Comparison of ENCODE assay signal across 9 cellular contexts in the genomic region with DNA sequence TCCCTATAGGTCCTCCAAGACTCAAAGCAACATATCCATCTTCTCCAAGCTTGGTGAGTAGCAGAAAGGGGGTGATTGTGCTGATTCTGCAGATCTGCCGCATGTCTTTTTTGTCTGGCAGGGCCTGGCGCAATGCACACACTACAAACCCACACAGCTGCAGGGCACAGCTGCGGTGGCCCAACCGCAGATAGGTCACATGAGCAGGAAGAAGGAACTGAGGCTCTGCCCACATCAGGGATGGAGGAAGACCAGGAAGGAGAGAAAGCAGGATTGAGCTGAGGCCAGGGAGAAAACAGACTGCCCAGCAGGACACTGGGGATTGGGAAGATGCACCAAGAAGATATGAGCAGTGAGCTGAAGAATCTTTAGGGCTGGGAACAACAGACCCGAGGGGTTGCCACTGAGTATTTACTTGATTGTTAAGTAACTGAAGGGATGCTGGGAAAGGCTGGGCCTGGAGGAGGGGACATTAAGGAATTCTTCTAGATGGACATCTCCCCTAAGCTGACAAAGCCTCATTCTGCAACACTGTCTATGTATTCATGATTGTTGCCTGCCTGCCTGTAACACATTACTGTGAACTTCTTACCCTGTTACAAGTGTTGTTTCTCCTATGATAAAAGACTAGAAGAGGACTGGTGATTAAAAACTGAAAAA.
A peak's percentile ranks its signal among the peaks of the same experiment; 100 is the strongest.
DNase-seq lines count a peak whose midpoint lies in the region; ATAC-seq and TF ChIP-seq lines count a peak whose summit lies in the region.
"Had no signal": no experiment of that assay in that cellular context is flagged by ENCODE, and none has a peak within 500 bp of the region (broad histone marks: within the 10 kb centered on the region; RNA-seq: fewer than 3 reads in every experiment).

No MANE protein-coding gene starts in this region.

- H3K4ac ChIP-seq in mesendoderm (ENCODE audit: low read depth, low read length), result no peak overlapping the region

- no peaks in the 10 kb centered on the region for H3K36me3 ChIP-seq in Karpas-422 (ENCODE audit: insufficient read depth, low read length)
- H3K36me3 ChIP-seq in ascending aorta, result no peaks in the 10 kb centered on the region
- H3K36me3 ChIP-seq in mesendoderm (ENCODE audit: control insufficient read depth, insufficient read depth, low read length), result no peaks in the 10 kb centered on the region

- no peaks in the 10 kb centered on the region for H3K9me3 Mint-ChIP-seq in activated T-helper 17 cell treated with anti-CD3 and anti-CD28 coated beads, Interleukin-2, amount 50 U/mL, for 72 hours

- H2AFZ ChIP-seq in Karpas-422 (ENCODE audit: low read length), result no peak overlapping the region

- H3K27ac Mint-ChIP-seq in activated T-helper 17 cell treated with anti-CD3 and anti-CD28 coated beads, Interleukin-2, amount 50 U/mL, for 72 hours, result no peak overlapping the region

- H3K4me3 ChIP-seq in AG10803 (ENCODE audit: low read length) (no peak overlapping the region; the same call in 1 of the 2 replicates), Karpas-422 (ENCODE audit: low read length) (no peak overlapping the region), ascending aorta (no peak overlapping the region), mesendoderm (ENCODE audit: low read length) (no peak overlapping the region)

- no peak overlapping the region for H3K27ac ChIP-seq in Karpas-422 (ENCODE audit: low read length)
- peak overlapping the region; percentile 74 to 76 for H3K27ac ChIP-seq in ascending aorta
- no peak overlapping the region for H3K27ac ChIP-seq in mesendoderm (ENCODE audit: low read depth, low read length)

- H3K4me2 ChIP-seq in Karpas-422 (ENCODE audit: low read depth, low read length, poor library complexity, severe bottlenecking) (no peak overlapping the region), mesendoderm (ENCODE audit: low read length) (no peak overlapping the region)

- H3K36me3 Mint-ChIP-seq in activated T-helper 17 cell treated with anti-CD3 and anti-CD28 coated beads, Interleukin-2, amount 50 U/mL, for 72 hours (ENCODE audit: low read depth), result no peaks in the 10 kb centered on the region

- no peak overlapping the region for H2AK5ac ChIP-seq in mesendoderm (ENCODE audit: low read length)

- H3K56ac ChIP-seq in mesendoderm (ENCODE audit: low read length), result no peak overlapping the region

- H4K8ac ChIP-seq in mesendoderm (ENCODE audit: low read depth, low read length), result no peak overlapping the region

- no peak overlapping the region for H3K4me3 Mint-ChIP-seq in activated T-helper 17 cell treated with anti-CD3 and anti-CD28 coated beads, Interleukin-2, amount 50 U/mL, for 72 hours

- no peaks in the 10 kb centered on the region for H3K4me1 Mint-ChIP-seq in activated T-helper 17 cell treated with anti-CD3 and anti-CD28 coated beads, Interleukin-2, amount 50 U/mL, for 72 hours

- H3K79me2 ChIP-seq in Karpas-422 (ENCODE audit: low read length) (no peaks in the 10 kb centered on the region), mesendoderm (ENCODE audit: control insufficient read depth, insufficient read depth, low read length) (no peaks in the 10 kb centered on the region)

- no peak overlapping the region for H2BK120ac ChIP-seq in mesendoderm (ENCODE audit: low read depth, low read length)

- no CpG with 5 or more reads among the region's 5 CpGs for WGBS in mesendoderm (ENCODE audit: extremely low coverage, insufficient coverage, low lambda C conversion rate)

- no peak overlapping the region for H2BK15ac ChIP-seq in mesendoderm (replicated peaks; ENCODE audit: low read depth)

- no peaks in the 10 kb centered on the region for H3K9me2 ChIP-seq in Karpas-422 (replicated peaks; ENCODE audit: insufficient read depth, low read length)

- no peak for ATAC-seq in activated T-helper 17 cell treated with anti-CD3 and anti-CD28 coated beads, Interleukin-2, amount 50 U/mL, for 72 hours (replicated peaks)

- H3K27me3 ChIP-seq in Karpas-422 (ENCODE audit: low read length) (no peaks in the 10 kb centered on the region), ascending aorta (no peaks in the 10 kb centered on the region), mesendoderm (ENCODE audit: insufficient read depth, low read length, poor library complexity) (no peaks in the 10 kb centered on the region)

- no peak overlapping the region for H2BK5ac ChIP-seq in mesendoderm (ENCODE audit: low read length)

- H4K5ac ChIP-seq in mesendoderm (ENCODE audit: low read length), result no peak overlapping the region

- TF ChIP-seq CTCF in AG10803 (conservative IDR thresholded peaks at IDR 0.05; ENCODE audit: low read length) (no peak), ascending aorta (IDR thresholded peaks at IDR 0.05) (no peak)

- no peaks in the 10 kb centered on the region for H3K79me1 ChIP-seq in mesendoderm (ENCODE audit: low read length)

- peaks cover 18% of the 10 kb centered on the region for H3K27me3 Mint-ChIP-seq in activated T-helper 17 cell treated with anti-CD3 and anti-CD28 coated beads, Interleukin-2, amount 50 U/mL, for 72 hours

- peak; percentile 70 for DNase-seq in AG10803 (ENCODE audit: low read depth)
- DNase-seq in Karpas-422, result peak; percentile 44
- peak in 1 of 2 donors; percentile 69 for DNase-seq in ascending aorta (ENCODE audit: low spot score in 2 of 2)
- DNase-seq in mesendoderm, result peak; percentile 28
- DNase-seq in activated CD4-positive, alpha-beta T cell treated with anti-CD3 and anti-CD28 coated beads for 48 hours, result no peak
- no peak for DNase-seq in activated CD4-positive, CD25-positive, alpha-beta regulatory T cell (lab: John Stamatoyannopoulos, UW)
- no peak for DNase-seq in stimulated activated CD8-positive, alpha-beta memory T cell treated with anti-CD3 and anti-CD28 coated beads, Interleukin-4, amount 100 ng/mL, for 48 hours
- DNase-seq: effector CD4-positive, alpha-beta T cell had no signal

- no peak overlapping the region for H3K23ac ChIP-seq in mesendoderm (ENCODE audit: low read length)

- H3K4me1 ChIP-seq in Karpas-422 (ENCODE audit: low read length) (peaks cover 15% of the 10 kb centered on the region), ascending aorta (peaks cover 15 to 47% of the 10 kb centered on the region in 2 donors), mesendoderm (ENCODE audit: control insufficient read depth, low read depth, low read length) (no peaks in the 10 kb centered on the region)

- H3K9me3 ChIP-seq in Karpas-422 (ENCODE audit: low read length) (no peaks in the 10 kb centered on the region), ascending aorta (peaks cover 0 to 3% of the 10 kb centered on the region in 2 donors)

- intact Hi-C loops in ascending aorta (cut with DNase I), result loop anchor here (5.0 kb wide), 1 partner anchor 110 kb away; no protein-coding TSS in a partner anchor

- H4K20me1 ChIP-seq in Karpas-422 (ENCODE audit: insufficient read depth, low read depth, low read length), result no peaks in the 10 kb centered on the region

- no peak overlapping the region for H3K18ac ChIP-seq in mesendoderm (ENCODE audit: low read length)

- 0 out of 2 replicates have a peak overlapping the region, but pooled peaks have one; percentile 7 for H3K9ac ChIP-seq in Karpas-422 (ENCODE audit: low read length)
- no peak overlapping the region for H3K9ac ChIP-seq in mesendoderm (ENCODE audit: low read length)

Comparison
In these comparisons a context has a peak if more than half of its experiments do, and no peak if none do; other contexts are left out.
1. DNase-seq: peak in AG10803 (single experiment), Karpas-422 (single experiment) and mesendoderm (single experiment); none in activated CD4-positive, alpha-beta T cell treated with anti-CD3 and anti-CD28 coated beads for 48 hours (single experiment), activated CD4-positive, CD25-positive, alpha-beta regulatory T cell (0 of 4) and stimulated activated CD8-positive, alpha-beta memory T cell treated with anti-CD3 and anti-CD28 coated beads, Interleukin-4, amount 100 ng/mL, for 48 hours (single experiment).
2. H3K27ac ChIP-seq: peak in ascending aorta (2 of 2); none in Karpas-422 (single experiment) and mesendoderm (single experiment).